In genomic region chr19:33268162-33268991, GRCh38 we compare ENCODE assay signal across 19 cellular contexts. TPM values are rescaled to one million over a fixed set of nuclear protein-coding genes. Genes with fewer than 3 reads are reported as not detected.
A peak's percentile ranks its signal among the peaks of the same experiment; 100 is the strongest.
DNase-seq lines count a peak whose midpoint lies in the region; ATAC-seq and TF ChIP-seq lines count a peak whose summit lies in the region.
"Had no signal": no experiment of that assay in that cellular context is flagged by ENCODE, and none has a peak within 500 bp of the region (broad histone marks: within the 10 kb centered on the region; RNA-seq: fewer than 3 reads in every experiment).

No MANE protein-coding gene starts in this region.

- no peak for DNase-seq in H9
- peak; percentile 70 for DNase-seq in NB4 (ENCODE audit: low read depth)
- DNase-seq in neuronal stem cell (ENCODE audit: low spot score) = no peak
- DNase-seq in Ammon's horn (ENCODE audit: low spot score) = no peak
- DNase-seq in T-cell = no peak
- DNase-seq: activated CD8-positive, alpha-beta T cell treated with anti-CD3 and anti-CD28 coated beads for 36 hours; activated T-cell treated with anti-CD3 and anti-CD28 coated beads, Interleukin-2, amount 50 U/mL, for 48 hours; brain microvascular endothelial cell; Caco-2; ovary; stimulated activated CD4-positive, alpha-beta T cell treated with anti-CD3 and anti-CD28 coated beads, Interleukin-4, amount 100 ng/mL, for 4 hours had no signal

- H4K5ac ChIP-seq in H9 (ENCODE audit: insufficient read length, low read depth, low read length) = no peak overlapping the region

- no peaks in the 10 kb centered on the region for H3K23me2 ChIP-seq in H9 (ENCODE audit: insufficient read length, low read depth, low read length, poor library complexity, severe bottlenecking)

- H2BK5ac ChIP-seq in H9 (ENCODE audit: insufficient read length, low read length) (no peak overlapping the region), neuronal stem cell (ENCODE audit: low read length) (peak overlapping the region; percentile 62)

- peaks cover 1% of the 10 kb centered on the region; the same call in 1 of the 2 replicates for H3K27me3 Mint-ChIP-seq in H9 (ENCODE audit: low read depth)
- peaks cover 10% of the 10 kb centered on the region in 2 donors for H3K27me3 Mint-ChIP-seq in T-cell
- H3K27me3 Mint-ChIP-seq: activated naive CD8-positive, alpha-beta T cell had no signal

- H3K4ac ChIP-seq in H9 (ENCODE audit: low read depth, low read length) (no peak overlapping the region), neuronal stem cell (ENCODE audit: low read length) (peak overlapping the region; percentile 72)

- H2BK12ac ChIP-seq in H9 (ENCODE audit: insufficient read length, low read depth, low read length) = no peak overlapping the region
- peak overlapping the region; percentile 84 for H2BK12ac ChIP-seq in neuronal stem cell (ENCODE audit: low read length)

- H3K9me3 ChIP-seq in H9 (ENCODE audit: control insufficient read depth, low read depth, low read length) = no peaks in the 10 kb centered on the region
- H3K9me3 ChIP-seq in duodenal mucosa (ENCODE audit: control insufficient read depth in 1 of 2, low read length in 2 of 2) = no peaks in the 10 kb centered on the region
- H3K9me3 ChIP-seq in neuronal stem cell (replicated peaks in 1 of 2; ENCODE audit: control insufficient read depth in 2 of 2, insufficient read depth in 1 of 2, low read depth in 1 of 2, low read length in 2 of 2) = no peaks in the 10 kb centered on the region
- H3K9me3 ChIP-seq: Caco-2, ovary, vagina had no signal

- POLR2A ChIA-PET in T-cell (lab: Charles Lee) = no interaction called here

- H3K4me2 ChIP-seq in H9 (ENCODE audit: insufficient read depth, insufficient read length, low read length) (no peak overlapping the region), neuronal stem cell (ENCODE audit: insufficient read depth, low read length, poor library complexity, severe bottlenecking) (no peak overlapping the region)

- no peak overlapping the region for H3K18ac ChIP-seq in H9 (ENCODE audit: insufficient read length, low read depth, low read length)
- peak overlapping the region; percentile 82 for H3K18ac ChIP-seq in neuronal stem cell (ENCODE audit: low read length)

- H2BK15ac ChIP-seq in H9 (ENCODE audit: low read depth, low read length) (no peak overlapping the region), neuronal stem cell (ENCODE audit: low read length) (peak overlapping the region; percentile 65)

- H3K4me1 Mint-ChIP-seq in H9 = peaks cover 10 to 12% of the 10 kb centered on the region in 2 experiments
- peaks cover 0 to 3% (median 0%) of the 10 kb centered on the region in 3 donors for H3K4me1 Mint-ChIP-seq in T-cell

- CTCF ChIA-PET in T-cell (lab: Charles Lee) = no interaction called here

- H3K27ac ChIP-seq in H9 (ENCODE audit: insufficient read length, low read depth, low read length) = no peak overlapping the region
- H3K27ac ChIP-seq in duodenal mucosa (ENCODE audit: low read depth, low read length) = peak overlapping the region; percentile 25
- no peak overlapping the region for H3K27ac ChIP-seq in neuronal stem cell (replicated peaks; ENCODE audit: low read length)
- H3K27ac ChIP-seq: brain microvascular endothelial cell, ovary, vagina had no signal

- no peak overlapping the region for H4K8ac ChIP-seq in H9 (replicated peaks; ENCODE audit: insufficient read length, low read depth, low read length)
- H4K8ac ChIP-seq in neuronal stem cell (ENCODE audit: low read depth, low read length) = peak overlapping the region; percentile 79

- H4K91ac ChIP-seq in H9 (ENCODE audit: insufficient read length, low read depth, low read length) = no peak overlapping the region
- H4K91ac ChIP-seq in neuronal stem cell (ENCODE audit: low read depth, low read length, poor library complexity) = no peak overlapping the region

- H3K23ac ChIP-seq in H9 (ENCODE audit: insufficient read length, low read depth, low read length) = no peak overlapping the region
- H3K23ac ChIP-seq in neuronal stem cell (ENCODE audit: low read depth, low read length, poor library complexity) = peak overlapping the region; percentile 18

- H3K4me3 ChIP-seq in NB4 (ENCODE audit: low read depth, low read length) (no peak overlapping the region), duodenal mucosa (ENCODE audit: low read depth in 1 of 2, low read length in 2 of 2) (no peak overlapping the region), neuronal stem cell (ENCODE audit: low read length in 2 of 2) (no peak overlapping the region)
- H3K4me3 ChIP-seq: ovary, vagina had no signal

- no peak overlapping the region for H2BK20ac ChIP-seq in H9 (ENCODE audit: low read depth, low read length, poor library complexity, severe bottlenecking)

- no peaks in the 10 kb centered on the region for H3K36me3 Mint-ChIP-seq in H9 (ENCODE audit: insufficient read depth in 1 of 3, low read depth in 3 of 3)
- H3K36me3 Mint-ChIP-seq in T-cell = no peaks in the 10 kb centered on the region
- H3K36me3 Mint-ChIP-seq: activated naive CD8-positive, alpha-beta T cell had no signal

- H3K79me2 ChIP-seq in H9 (ENCODE audit: insufficient read depth, low read length) = no peaks in the 10 kb centered on the region

- H2AFZ ChIP-seq in H9 (ENCODE audit: low read length) (no peak overlapping the region), neuronal stem cell (ENCODE audit: low read length) (no peak overlapping the region)

- H3K36me3 ChIP-seq in duodenal mucosa (ENCODE audit: control insufficient read depth in 1 of 2, insufficient read depth in 2 of 2, low read length in 2 of 2) (no peaks in the 10 kb centered on the region), neuronal stem cell (replicated peaks in 1 of 2; ENCODE audit: control insufficient read depth in 2 of 2, insufficient read depth in 2 of 2, low read length in 2 of 2) (no peaks in the 10 kb centered on the region)
- H3K36me3 ChIP-seq: brain microvascular endothelial cell, ovary, vagina had no signal

- no peaks in the 10 kb centered on the region for H4K20me1 ChIP-seq in H9 (ENCODE audit: control insufficient read depth, insufficient read depth, insufficient read length)

- H3K9ac ChIP-seq in H9 (ENCODE audit: extremely low read depth, insufficient read length, low read length) (no peak overlapping the region), duodenal mucosa (ENCODE audit: low read depth in 1 of 2, low read length in 2 of 2) (no peak overlapping the region), neuronal stem cell (ENCODE audit: low read depth, low read length, poor library complexity) (peak overlapping the region; percentile 60)

- TF ChIP-seq POLR2A in NB4 (IDR thresholded peaks at IDR 0.05; ENCODE audit: extremely low read depth, insufficient read length) = no peak

- H3K27me3 ChIP-seq in H9 (ENCODE audit: insufficient read depth, low read length) (no peaks in the 10 kb centered on the region), duodenal mucosa (ENCODE audit: control insufficient read depth in 1 of 2, insufficient read depth in 2 of 2, low read length in 2 of 2) (no peaks in the 10 kb centered on the region), neuronal stem cell (ENCODE audit: control insufficient read depth in 3 of 3, insufficient read depth in 3 of 3, low read depth in 1 of 3, low read length in 3 of 3) (peaks cover 0 to 21% (median 0%) of the 10 kb centered on the region in 3 experiments)
- H3K27me3 ChIP-seq: brain microvascular endothelial cell, ovary, vagina had no signal

- peak overlapping the region; percentile 0; the same call in 1 of the 2 replicates for H3K14ac ChIP-seq in H9 (ENCODE audit: insufficient read depth, low read length)
- H3K14ac ChIP-seq in neuronal stem cell (ENCODE audit: low read length) = peak overlapping the region; percentile 98

- no peak overlapping the region for H3K4me3 Mint-ChIP-seq in H9
- H3K4me3 Mint-ChIP-seq in T-cell = no peak overlapping the region
- H3K4me3 Mint-ChIP-seq: activated CD8-positive, alpha-beta T cell treated with anti-CD3 and anti-CD28 coated beads for 36 hours; activated naive CD8-positive, alpha-beta T cell had no signal

- H3T11ph ChIP-seq in H9 (ENCODE audit: low read length) = no peak overlapping the region

- no peak overlapping the region for H2BK120ac ChIP-seq in H9 (ENCODE audit: low read depth, low read length, poor library complexity, severe bottlenecking)
- H2BK120ac ChIP-seq in neuronal stem cell (ENCODE audit: low read depth, low read length) = peak overlapping the region; percentile 97

- H2AK5ac ChIP-seq in H9 (ENCODE audit: insufficient read length, low read length) (no peak overlapping the region), neuronal stem cell (ENCODE audit: low read depth, low read length) (peak overlapping the region; percentile 83)

- no peaks in the 10 kb centered on the region for H3K79me1 ChIP-seq in H9 (ENCODE audit: insufficient read depth, low read depth, low read length, poor library complexity, severe bottlenecking)
- no peaks in the 10 kb centered on the region for H3K79me1 ChIP-seq in neuronal stem cell (ENCODE audit: low read depth, low read length)

- WGBS in H9 (ENCODE audit: extremely low coverage, insufficient read length, low lambda C conversion rate) = no CpG with 5 or more reads among the region's 22 CpGs
- no CpG with 5 or more reads among the region's 22 CpGs for WGBS in neuronal stem cell (ENCODE audit: extremely low coverage in 2 of 2, insufficient read length in 2 of 2, insufficient replicate concordance in 1 of 2), 2 donors

- ATAC-seq in HG02798 (IDR thresholded peaks at IDR 0.05; ENCODE audit: poor library complexity, unreplicated experiment) (no peak), T-cell (replicated peaks in 1 of 4) (no peak)
- ATAC-seq: activated CD8-positive, alpha-beta T cell treated with anti-CD3 and anti-CD28 coated beads for 36 hours; esophagus mucosa had no signal

- H3K56ac ChIP-seq in H9 (ENCODE audit: insufficient read length, low read depth, low read length) = no peak overlapping the region

- TF ChIP-seq CTCF in H9 (conservative IDR thresholded peaks at IDR 0.05) (no peak), NB4 (IDR thresholded peaks at IDR 0.05; ENCODE audit: low read depth, low read length) (no peak)

- H3K4me1 ChIP-seq in H9 (ENCODE audit: insufficient read depth, low read length) = no peaks in the 10 kb centered on the region; the same call in 1 of the 2 replicates
- peaks cover 0 to under 1% of the 10 kb centered on the region in 2 donors for H3K4me1 ChIP-seq in duodenal mucosa (ENCODE audit: control insufficient read depth in 1 of 2, insufficient read depth in 2 of 2, low read length in 2 of 2)
- peaks cover 1 to 5% of the 10 kb centered on the region in 2 donors for H3K4me1 ChIP-seq in neuronal stem cell (ENCODE audit: control insufficient read depth in 2 of 2, insufficient read depth in 1 of 2, low read depth in 1 of 2, low read length in 2 of 2)

- H3K9me3 Mint-ChIP-seq in H9 (no peaks in the 10 kb centered on the region; a peak in 1 of 5 replicates), T-cell (no peaks in the 10 kb centered on the region)
- H3K9me3 Mint-ChIP-seq: activated CD8-positive, alpha-beta T cell treated with anti-CD3 and anti-CD28 coated beads for 36 hours had no signal

- H3K27ac Mint-ChIP-seq in H9 (peak overlapping the region in 1 of 3 experiments; percentile 84; a peak in 1 of 7 replicates), T-cell (no peak overlapping the region)
- H3K27ac Mint-ChIP-seq: activated CD8-positive, alpha-beta T cell treated with anti-CD3 and anti-CD28 coated beads for 36 hours; activated naive CD8-positive, alpha-beta T cell had no signal

RNA-seq across cellular contexts. Expression of gene CEBPA, which starts 34.0 kb away (rescaled TPM):
- total RNA-seq in H9 (2021) = 3.2 and 3.7 TPM in 2 replicates
- 0.78 TPM for polyA plus RNA-seq in neuronal stem cell (2013, experiment 1 of 2)
- 0.96 TPM for polyA plus RNA-seq in neuronal stem cell (2013, experiment 2 of 2)
- total RNA-seq in T-cell = 1 to 10 TPM; 1.1 to 2.1 (median 1.8) TPM
- total RNA-seq: RPMI7951 had no signal

RNA-seq across cellular contexts. Expression of gene SLC7A10, which starts 42.7 kb away (rescaled TPM):
- total RNA-seq in H9 (2021) (2.5 and 2.9 TPM in 2 replicates), T-cell (not detected)
- 1.1 TPM for polyA plus RNA-seq in neuronal stem cell (2013, experiment 1 of 2)
- polyA plus RNA-seq in neuronal stem cell (2013, experiment 2 of 2) = 0.97 TPM
- total RNA-seq: activated CD8-positive, alpha-beta T cell treated with anti-CD3 and anti-CD28 coated beads for 36 hours; Caco-2; esophagus mucosa; left lobe of liver; myocyte; ovary; RPMI7951 had no signal
- polyA plus RNA-seq: ovary had no signal
